1 cellular context compared by ENCODE assay signal in the genomic region with DNA sequence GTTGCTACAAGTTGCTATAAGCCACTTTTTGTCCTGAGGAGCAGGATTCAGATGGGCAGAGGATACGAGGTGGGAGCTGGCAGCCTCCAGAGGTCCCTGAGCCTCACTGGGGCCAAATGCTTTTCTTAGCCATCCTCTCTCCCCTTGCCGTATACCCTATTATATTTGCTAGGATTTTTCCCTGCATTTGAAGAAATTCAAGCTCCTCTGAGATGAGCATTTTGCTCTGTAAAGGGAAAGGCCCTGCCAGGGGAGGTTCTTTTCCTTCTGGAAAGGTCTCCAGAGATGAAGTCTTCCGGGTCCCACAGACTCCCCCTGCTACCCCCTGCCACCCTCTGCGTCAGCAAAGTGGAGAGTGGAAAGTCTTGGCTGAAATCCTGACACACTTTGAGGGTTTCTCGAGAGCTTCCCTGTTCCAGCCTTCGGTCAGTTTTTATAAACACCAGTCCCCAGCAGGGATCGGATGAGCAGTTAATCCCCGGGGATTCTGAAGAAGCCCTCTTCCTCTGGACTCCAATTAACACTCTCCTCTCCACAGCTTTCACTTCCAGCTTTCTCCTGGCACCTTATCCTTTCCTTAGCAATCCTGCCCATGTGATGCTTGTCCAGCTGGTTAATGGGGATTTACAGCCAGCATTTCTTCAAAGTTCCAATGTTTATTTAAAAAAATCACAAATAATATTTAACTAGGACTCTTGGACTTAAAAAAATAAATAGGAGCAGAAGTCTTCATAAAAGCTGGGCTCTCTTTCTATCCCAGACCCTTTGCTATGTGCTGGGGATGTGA.
TF ChIP-seq lines count a peak whose summit lies in the region.

No MANE protein-coding gene starts in this region.

TF ChIP-seq in GM23338, 12 proteins besides CTCF, POLR2A, EP300 and RAD21 (continued from another document):
- TF ChIP-seq, protein P1, sequence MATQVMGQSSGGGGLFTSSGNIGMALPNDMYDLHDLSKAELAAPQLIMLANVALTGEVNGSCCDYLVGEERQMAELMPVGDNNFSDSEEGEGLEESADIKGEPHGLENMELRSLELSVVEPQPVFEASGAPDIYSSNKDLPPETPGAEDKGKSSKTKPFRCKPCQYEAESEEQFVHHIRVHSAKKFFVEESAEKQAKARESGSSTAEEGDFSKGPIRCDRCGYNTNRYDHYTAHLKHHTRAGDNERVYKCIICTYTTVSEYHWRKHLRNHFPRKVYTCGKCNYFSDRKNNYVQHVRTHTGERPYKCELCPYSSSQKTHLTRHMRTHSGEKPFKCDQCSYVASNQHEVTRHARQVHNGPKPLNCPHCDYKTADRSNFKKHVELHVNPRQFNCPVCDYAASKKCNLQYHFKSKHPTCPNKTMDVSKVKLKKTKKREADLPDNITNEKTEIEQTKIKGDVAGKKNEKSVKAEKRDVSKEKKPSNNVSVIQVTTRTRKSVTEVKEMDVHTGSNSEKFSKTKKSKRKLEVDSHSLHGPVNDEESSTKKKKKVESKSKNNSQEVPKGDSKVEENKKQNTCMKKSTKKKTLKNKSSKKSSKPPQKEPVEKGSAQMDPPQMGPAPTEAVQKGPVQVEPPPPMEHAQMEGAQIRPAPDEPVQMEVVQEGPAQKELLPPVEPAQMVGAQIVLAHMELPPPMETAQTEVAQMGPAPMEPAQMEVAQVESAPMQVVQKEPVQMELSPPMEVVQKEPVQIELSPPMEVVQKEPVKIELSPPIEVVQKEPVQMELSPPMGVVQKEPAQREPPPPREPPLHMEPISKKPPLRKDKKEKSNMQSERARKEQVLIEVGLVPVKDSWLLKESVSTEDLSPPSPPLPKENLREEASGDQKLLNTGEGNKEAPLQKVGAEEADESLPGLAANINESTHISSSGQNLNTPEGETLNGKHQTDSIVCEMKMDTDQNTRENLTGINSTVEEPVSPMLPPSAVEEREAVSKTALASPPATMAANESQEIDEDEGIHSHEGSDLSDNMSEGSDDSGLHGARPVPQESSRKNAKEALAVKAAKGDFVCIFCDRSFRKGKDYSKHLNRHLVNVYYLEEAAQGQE (IDR thresholded peaks at IDR 0.05; ENCODE audit: unreplicated experiment): no peak
- TF ChIP-seq EZH2phosphoT487 (IDR thresholded peaks at IDR 0.05; ENCODE audit: unreplicated experiment) (no peak), ZNF114 (CRISPR knock-in tag; IDR thresholded peaks at IDR 0.05) (no peak)
